Comparison of ENCODE assay signal across 8 cellular contexts in genomic region chr12:52873832-52874572, GRCh38. TPM values are rescaled to one million over a fixed set of nuclear protein-coding genes. Genes with fewer than 3 reads are reported as not detected.
DNase-seq lines count a peak whose midpoint lies in the region; ATAC-seq and TF ChIP-seq lines count a peak whose summit lies in the region.

No MANE protein-coding gene starts in this region.

- DNase-seq in GM03348 (ENCODE audit: low spot score) (peak; percentile 98), MG63 (peak; percentile 96), WERI-Rb-1 (peak; percentile 22), kidney tubule cell (ENCODE audit: low spot score) (peak; percentile 91), globus pallidus (ENCODE audit: low spot score) (no peak)
- peak; percentile 59 for DNase-seq in stimulated activated CD4-positive, alpha-beta T cell treated with anti-CD3 and anti-CD28 coated beads, Interleukin-4, amount 100 ng/mL, for 1 hour

- no peak for ATAC-seq in HG03196 (IDR thresholded peaks at IDR 0.05; ENCODE audit: unreplicated experiment)

- H3K27ac ChIP-seq in WERI-Rb-1 (no peak overlapping the region), cingulate gyrus (ENCODE audit: low read depth, low read length) (peak overlapping the region; percentile 47)

- H3K27me3 ChIP-seq in MG63 (no peaks in the 10 kb centered on the region), WERI-Rb-1 (ENCODE audit: insufficient read depth, low read depth, severe bottlenecking) (peaks cover 80% of the 10 kb centered on the region)

- no peak for TF ChIP-seq CTCF in WERI-Rb-1 (IDR thresholded peaks at IDR 0.05; ENCODE audit: low read depth, low read length)

- H3K9me3 ChIP-seq in MG63 (no peaks in the 10 kb centered on the region), WERI-Rb-1 (ENCODE audit: severe bottlenecking) (no peaks in the 10 kb centered on the region)

- H3K4me3 ChIP-seq in MG63 = peak overlapping the region; percentile 40
- H3K4me3 ChIP-seq in WERI-Rb-1 (ENCODE audit: low read depth, low read length) = no peak overlapping the region

- no peaks in the 10 kb centered on the region; the same call in 1 of the 2 replicates for H3K36me3 ChIP-seq in MG63
- H3K36me3 ChIP-seq in WERI-Rb-1 = no peaks in the 10 kb centered on the region

RNA-seq across cellular contexts. Expression of gene KRT78, which starts 25.2 kb away (rescaled TPM):
- total RNA-seq in MG63 (2014; rRNA removed; shearing (Covaris generic); ENCODE audit: low replicate concordance) = not detected in 2 replicates

RNA-seq across cellular contexts. Expression of gene KRT8, which starts 30.9 kb away (rescaled TPM):
- total RNA-seq in MG63 (2014; rRNA removed; shearing (Covaris generic); ENCODE audit: low replicate concordance) = 39.2 and 44.4 TPM in 2 replicates

RNA-seq across cellular contexts. Expression of gene KRT79, which starts 39.9 kb away (rescaled TPM):
- total RNA-seq in MG63 (2014; rRNA removed; shearing (Covaris generic); ENCODE audit: low replicate concordance) = not detected in 2 replicates
